ENCODE assay signal across 27 cellular contexts in genomic region chr3:21117397-21117796, GRCh38.
DNase-seq lines count a peak whose midpoint lies in the region; ATAC-seq and TF ChIP-seq lines count a peak whose summit lies in the region.
"Had no signal": no experiment of that assay in that cellular context is flagged by ENCODE, and none has a peak within 500 bp of the region (broad histone marks: within the 10 kb centered on the region; RNA-seq: fewer than 3 reads in every experiment).

No MANE protein-coding gene starts in this region.

- DNase-seq in DMS53 (lab: John Stamatoyannopoulos, UW) (peak; percentile 8), DMS53 treated with DMSO at 0.1 percent for 48 hours (lab: John Stamatoyannopoulos, UW; ENCODE audit: unreplicated experiment) (no peak), mammary epithelial cell (peak; percentile 25), foreskin keratinocyte (peak; percentile 49 to 83), upper lobe of right lung (no peak), NCI-H2196 (lab: John Stamatoyannopoulos, UW; ENCODE audit: unreplicated experiment) (no peak)
- DNase-seq in stimulated activated naive CD4-positive, alpha-beta T cell treated with Interleukin-2 at 50 U/mL for 16 hours (lab: John Stamatoyannopoulos, UW): no peak
- DNase-seq: 8988T; Caco-2; CD4-positive, alpha-beta memory T cell; DMS153; EL; HCEC 1CT; IMR-90; NCI-H1417; NCI-H1694 treated with DMSO at 0.1 percent for 48 hours; NCI-H2081 treated with DMSO at 0.1 percent for 48 hours; NCI-H2227 treated with DMSO at 0.1 percent for 48 hours; NCI-H774; NK-92 treated with Interleukin-12 subunit alpha and Interleukin-12 subunit beta, amount 100 ng/mL, for 24 hours; SHP77 treated with DMSO at 0.1 percent for 48 hours; SK-N-SH had no signal

- CTCF ChIA-PET in mammary epithelial cell (lab: Charles Lee; ENCODE audit: low non-redundant PET): no interaction called here

- no peaks in the 10 kb centered on the region for H3K79me2 ChIP-seq in mammary epithelial cell (ENCODE audit: insufficient read depth, low read length)

- intact Hi-C loops in mammary epithelial cell (cut with micrococcal nuclease) (no loop called here), upper lobe of right lung (cut with DNase I) (no loop called here)

- H3K27me3 ChIP-seq in mammary epithelial cell (ENCODE audit: insufficient read depth, low read length) (no peaks in the 10 kb centered on the region), foreskin keratinocyte (no peaks in the 10 kb centered on the region), upper lobe of right lung (no peaks in the 10 kb centered on the region)
- H3K27me3 ChIP-seq: BLaER1 treated with 17β-estradiol and CSF1 and Interleukin-3, amounts not matched to agents 10 nM and 100 nM had no signal

- no peak overlapping the region for H2AFZ ChIP-seq in mammary epithelial cell (ENCODE audit: low read depth, low read length)

- H3K4me3 ChIP-seq in mammary epithelial cell (replicated peaks in 1 of 3; ENCODE audit: insufficient read depth in 1 of 3, low read depth in 2 of 3, low read length in 3 of 3) (no peak overlapping the region), upper lobe of right lung (no peak overlapping the region)
- H3K4me3 ChIP-seq: BLaER1 treated with 17β-estradiol and CSF1 and Interleukin-3, amounts not matched to agents 10 nM and 100 nM had no signal

- no TSS peak for BruUV-seq in mammary epithelial cell (replicated peaks; lab: Mats Ljungman, UMichigan)

- no peaks in the 10 kb centered on the region for H4K20me1 ChIP-seq in mammary epithelial cell (ENCODE audit: insufficient read depth, low read length)
- H4K20me1 ChIP-seq: BLaER1 treated with 17β-estradiol and CSF1 and Interleukin-3, amounts not matched to agents 10 nM and 100 nM had no signal

- H3K36me3 ChIP-seq in mammary epithelial cell (ENCODE audit: insufficient read depth, low read length) (no peaks in the 10 kb centered on the region), upper lobe of right lung (no peaks in the 10 kb centered on the region)
- H3K36me3 ChIP-seq: BLaER1 treated with 17β-estradiol and CSF1 and Interleukin-3, amounts not matched to agents 10 nM and 100 nM had no signal

- no peak overlapping the region for H3K4me2 ChIP-seq in mammary epithelial cell (ENCODE audit: insufficient read depth, low read depth, low read length)
- H3K4me2 ChIP-seq: BLaER1 treated with 17β-estradiol and CSF1 and Interleukin-3, amounts not matched to agents 10 nM and 100 nM; KMS-11; SK-N-SH had no signal

- TF ChIP-seq CTCF in mammary epithelial cell (conservative IDR thresholded peaks at IDR 0.05 in 1 of 2, IDR thresholded peaks at IDR 0.05 in 1 of 2; ENCODE audit: extremely low read depth in 1 of 2, insufficient read depth in 1 of 2, low read depth in 1 of 2, low read length in 2 of 2) (no peak), foreskin keratinocyte (conservative IDR thresholded peaks at IDR 0.05) (no peak), upper lobe of right lung (IDR thresholded peaks at IDR 0.05) (no peak)

- in situ Hi-C loops in mammary epithelial cell (cut with MboI; ENCODE audit: low sequenced_read_pairs in 2 of 2): no loop called here

- H3K4me1 ChIP-seq in mammary epithelial cell (ENCODE audit: insufficient read depth, low read length) (no peaks in the 10 kb centered on the region), foreskin keratinocyte (no peaks in the 10 kb centered on the region), upper lobe of right lung (no peaks in the 10 kb centered on the region)
- H3K4me1 ChIP-seq: BLaER1 treated with 17β-estradiol and CSF1 and Interleukin-3, amounts not matched to agents 10 nM and 100 nM; Caco-2 had no signal

- dilution Hi-C loops in mammary epithelial cell (cut with HindIII; ENCODE audit: low sequenced_read_pairs): no loop called here

- no peak overlapping the region for H3K9ac ChIP-seq in mammary epithelial cell (ENCODE audit: insufficient read depth, low read length)
- H3K9ac ChIP-seq: BLaER1 treated with 17β-estradiol and CSF1 and Interleukin-3, amounts not matched to agents 10 nM and 100 nM; KMS-11; SK-N-SH had no signal

- no peaks in the 10 kb centered on the region for H3K9me3 ChIP-seq in mammary epithelial cell (replicated peaks; ENCODE audit: insufficient read depth, low read length)
- no peaks in the 10 kb centered on the region for H3K9me3 ChIP-seq in upper lobe of right lung
- H3K9me3 ChIP-seq: Caco-2, SK-N-SH had no signal

- peak; percentile 20 for ATAC-seq in foreskin keratinocyte
- peak; percentile 50 for ATAC-seq in upper lobe of right lung
- no peak for ATAC-seq in GM21423 (IDR thresholded peaks at IDR 0.05; ENCODE audit: unreplicated experiment)

- WGBS in mammary epithelial cell (ENCODE audit: low coverage, missing lambda C conversion rate): 11% methylated on average over 2 of the region's 2 CpGs

- no peak overlapping the region for H3K27ac ChIP-seq in mammary epithelial cell (ENCODE audit: insufficient read depth, low read depth, low read length)
- no peak overlapping the region for H3K27ac ChIP-seq in foreskin keratinocyte
- H3K27ac ChIP-seq in upper lobe of right lung: no peak overlapping the region
- H3K27ac ChIP-seq: BLaER1 treated with 17β-estradiol and CSF1 and Interleukin-3, amounts not matched to agents 10 nM and 100 nM; HL-60; KMS-11; RWPE1 had no signal

Comparison
In these comparisons a context has a peak if more than half of its experiments do, and no peak if none do; other contexts are left out.
1. DNase-seq: peak in DMS53 (single experiment), mammary epithelial cell (single experiment) and foreskin keratinocyte (2 of 2); none in DMS53 treated with DMSO at 0.1 percent for 48 hours (single experiment), upper lobe of right lung (single experiment), stimulated activated naive CD4-positive, alpha-beta T cell treated with Interleukin-2 at 50 U/mL for 16 hours (single experiment) and NCI-H2196 (single experiment).